Comparison of ENCODE assay signal across 21 cellular contexts in the genomic region with DNA sequence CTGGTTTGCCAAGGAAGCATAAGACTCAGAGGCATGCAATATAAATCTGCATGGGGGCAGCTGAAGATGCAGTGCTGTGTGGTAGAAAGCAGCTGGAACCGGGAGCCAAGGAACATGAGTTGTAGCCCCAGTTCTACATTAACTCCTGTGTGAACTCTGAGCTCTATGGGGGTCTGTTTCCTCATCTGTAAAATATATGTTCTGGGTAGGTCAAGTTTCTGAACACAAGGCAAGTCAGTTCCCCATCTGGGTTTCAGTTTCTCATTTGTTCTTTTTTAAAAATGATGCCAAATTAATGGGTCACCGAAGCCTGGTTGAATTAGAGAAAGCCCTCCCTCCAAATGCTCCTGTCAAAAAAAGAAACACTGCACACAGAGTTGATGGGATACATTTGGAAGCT. TPM values are rescaled to one million over a fixed set of nuclear protein-coding genes. Genes with fewer than 3 reads are reported as not detected.
"Had no signal": no experiment of that assay in that cellular context is flagged by ENCODE, and none has a peak within 500 bp of the region (broad histone marks: within the 10 kb centered on the region; RNA-seq: fewer than 3 reads in every experiment).

No MANE protein-coding gene starts in this region.

- H3K27me3 Mint-ChIP-seq: activated CD8-positive, alpha-beta T cell treated with anti-CD3 and anti-CD28 coated beads for 36 hours; activated naive CD8-positive, alpha-beta T cell treated with anti-CD3 and anti-CD28 coated beads, Interleukin-2, amount 50 U/mL, for 24 hours; stimulated activated naive CD8-positive, alpha-beta T cell treated with anti-CD3 and anti-CD28 coated beads, Interleukin-15, amount 100 ng/mL, for 72 hours had no signal

- H3K36me3 ChIP-seq: ascending aorta, colonic mucosa, heart right ventricle, left ventricle myocardium inferior, right atrium auricular region, uterus had no signal

- DNase-seq: activated CD8-positive, alpha-beta memory T cell treated with anti-CD3 and anti-CD28 coated beads, Interleukin-2, amount 50 U/mL, for 48 hours; activated CD8-positive, alpha-beta T cell treated with anti-CD3 and anti-CD28 coated beads for 36 hours; activated naive CD4-positive, alpha-beta T cell; activated naive CD8-positive, alpha-beta T cell treated with anti-CD3 and anti-CD28 coated beads, Interleukin-2, amount 50 U/mL, for 24 hours; caudate nucleus; colonic mucosa; effector CD4-positive, alpha-beta T cell; foreskin melanocyte; heart right ventricle; islet precursor cell; left ventricle myocardium inferior; mesendoderm; stimulated activated CD4-positive, alpha-beta T cell treated with anti-CD3 and anti-CD28 coated beads, Interleukin-4, amount 100 ng/mL, for 4 hours; stimulated activated naive CD8-positive, alpha-beta T cell treated with anti-CD3 and anti-CD28 coated beads, Interleukin-15, amount 100 ng/mL, for 72 hours; T-helper 9 cell; uterus had no signal

- H2AFZ ChIP-seq: parathyroid adenoma had no signal

- H3K4me3 Mint-ChIP-seq: activated CD8-positive, alpha-beta T cell treated with anti-CD3 and anti-CD28 coated beads for 36 hours; activated naive CD8-positive, alpha-beta T cell treated with anti-CD3 and anti-CD28 coated beads, Interleukin-2, amount 50 U/mL, for 24 hours; activated T-helper 1 cell treated with anti-CD3 and anti-CD28 coated beads, Interleukin-12 subunit alpha, Interleukin-12 subunit beta, Interleukin-2, Interleukin-4 antibody, amounts not matched to agents 30 ng/mL and 10 ng/mL and 1 ng/mL, durations not matched to agents 14 hours and 24 hours and 36 hours; stimulated activated naive CD8-positive, alpha-beta T cell treated with anti-CD3 and anti-CD28 coated beads, Interleukin-15, amount 100 ng/mL, for 72 hours had no signal

- H3K27ac Mint-ChIP-seq: activated CD8-positive, alpha-beta T cell treated with anti-CD3 and anti-CD28 coated beads for 36 hours; activated naive CD8-positive, alpha-beta T cell treated with anti-CD3 and anti-CD28 coated beads, Interleukin-2, amount 50 U/mL, for 24 hours; activated T-helper 1 cell treated with anti-CD3 and anti-CD28 coated beads, Interleukin-12 subunit alpha, Interleukin-12 subunit beta, Interleukin-2, Interleukin-4 antibody, amounts not matched to agents 30 ng/mL and 10 ng/mL and 1 ng/mL, durations not matched to agents 14 hours and 24 hours and 36 hours; stimulated activated naive CD8-positive, alpha-beta T cell treated with anti-CD3 and anti-CD28 coated beads, Interleukin-15, amount 100 ng/mL, for 72 hours had no signal

- H3K9ac ChIP-seq: parathyroid adenoma had no signal

- H3K27ac ChIP-seq: ascending aorta, colonic mucosa, heart right ventricle, left ventricle myocardium inferior, parathyroid adenoma, right atrium auricular region, skin epidermis, uterus had no signal

- H3K79me2 ChIP-seq: parathyroid adenoma had no signal

- ATAC-seq: activated CD8-positive, alpha-beta T cell treated with anti-CD3 and anti-CD28 coated beads for 36 hours; activated naive CD8-positive, alpha-beta T cell treated with anti-CD3 and anti-CD28 coated beads, Interleukin-2, amount 50 U/mL, for 24 hours; stimulated activated naive CD8-positive, alpha-beta T cell treated with anti-CD3 and anti-CD28 coated beads, Interleukin-15, amount 100 ng/mL, for 72 hours had no signal

- H3K27me3 ChIP-seq: ascending aorta, colonic mucosa, heart right ventricle, right atrium auricular region, uterus had no signal

- H3K9me3 ChIP-seq: ascending aorta, colonic mucosa, heart right ventricle, left ventricle myocardium inferior, right atrium auricular region, uterus had no signal

- H3K9me3 Mint-ChIP-seq: activated CD8-positive, alpha-beta T cell treated with anti-CD3 and anti-CD28 coated beads for 36 hours; activated naive CD8-positive, alpha-beta T cell treated with anti-CD3 and anti-CD28 coated beads, Interleukin-2, amount 50 U/mL, for 24 hours; activated T-helper 1 cell treated with anti-CD3 and anti-CD28 coated beads, Interleukin-12 subunit alpha, Interleukin-12 subunit beta, Interleukin-2, Interleukin-4 antibody, amounts not matched to agents 30 ng/mL and 10 ng/mL and 1 ng/mL, durations not matched to agents 14 hours and 24 hours and 36 hours; stimulated activated naive CD8-positive, alpha-beta T cell treated with anti-CD3 and anti-CD28 coated beads, Interleukin-15, amount 100 ng/mL, for 72 hours had no signal

- H3K4me1 ChIP-seq: colonic mucosa, left ventricle myocardium inferior, parathyroid adenoma, right atrium auricular region, uterus had no signal

- H3K4me1 Mint-ChIP-seq: activated naive CD8-positive, alpha-beta T cell treated with anti-CD3 and anti-CD28 coated beads, Interleukin-2, amount 50 U/mL, for 24 hours; stimulated activated naive CD8-positive, alpha-beta T cell treated with anti-CD3 and anti-CD28 coated beads, Interleukin-15, amount 100 ng/mL, for 72 hours had no signal

- H3K4me3 ChIP-seq: ascending aorta, colonic mucosa, heart right ventricle, left ventricle myocardium inferior, right atrium auricular region, skin epidermis, uterus had no signal

RNA-seq across cellular contexts. Expression of gene UNC5C, which starts 24.1 kb away (rescaled TPM):
- total RNA-seq: activated CD8-positive, alpha-beta T cell treated with anti-CD3 and anti-CD28 coated beads for 36 hours; activated T-helper 1 cell treated with anti-CD3 and anti-CD28 coated beads, Interleukin-12 subunit alpha, Interleukin-12 subunit beta, Interleukin-2, Interleukin-4 antibody, amounts not matched to agents 30 ng/mL and 10 ng/mL and 1 ng/mL, durations not matched to agents 14 hours and 24 hours and 36 hours had no signal
